In genomic region chr7:55343860-55344606, GRCh38 we compare ENCODE assay signal across 3 cellular contexts.
TF ChIP-seq lines count a peak whose summit lies in the region.

No MANE protein-coding gene starts in this region.

TF ChIP-seq in SK-N-SH, 30 proteins besides CTCF, POLR2A, EP300 and RAD21 (continued from another document):
- TF ChIP-seq TEAD4 (IDR thresholded peaks at IDR 0.05; ENCODE audit: borderline replicate concordance, insufficient read depth): no peak
- TF ChIP-seq EZH2phosphoT487 (IDR thresholded peaks at IDR 0.05; ENCODE audit: borderline replicate concordance, low read depth): no peak
- TF ChIP-seq YY1 (IDR thresholded peaks at IDR 0.05; ENCODE audit: low read depth): no peak
- TF ChIP-seq NFIC (IDR thresholded peaks at IDR 0.05; ENCODE audit: borderline replicate concordance): no peak

TF ChIP-seq in SK-N-SH treated with all-trans-retinoic acid at 6 μM for 48 hours, 23 proteins besides CTCF, POLR2A, EP300 and RAD21 (continued from another document):
- TF ChIP-seq ZFP3 (CRISPR knock-in tag; IDR thresholded peaks at IDR 0.05) (no peak), ZNF8 (CRISPR knock-in tag; IDR thresholded peaks at IDR 0.05) (no peak), ZFP30 (CRISPR knock-in tag; IDR thresholded peaks at IDR 0.05) (no peak), CREB5 (CRISPR knock-in tag; IDR thresholded peaks at IDR 0.05; ENCODE audit: low read depth) (no peak), PATZ1 (CRISPR knock-in tag; IDR thresholded peaks at IDR 0.05; ENCODE audit: borderline replicate concordance) (no peak), ZC3H10 (CRISPR knock-in tag; IDR thresholded peaks at IDR 0.05) (no peak), ZNF70 (CRISPR knock-in tag; IDR thresholded peaks at IDR 0.05) (no peak), ISL1 (CRISPR knock-in tag; IDR thresholded peaks at IDR 0.05) (no peak), TCF4 (CRISPR knock-in tag; IDR thresholded peaks at IDR 0.05; ENCODE audit: borderline replicate concordance) (no peak), SNAI2 (CRISPR knock-in tag; IDR thresholded peaks at IDR 0.05) (no peak), CSDC2 (CRISPR knock-in tag; IDR thresholded peaks at IDR 0.05) (no peak), PPARA (CRISPR knock-in tag; IDR thresholded peaks at IDR 0.05; ENCODE audit: borderline replicate concordance) (no peak)
TF ChIP-seq in SK-N-SH treated with all-trans-retinoic acid at 6 μM for 48 hours: peak in this region for 0.

TF ChIP-seq in WTC11, 78 proteins besides CTCF, POLR2A, EP300 and RAD21 (continued from another document):
- TF ChIP-seq STAT6 (CRISPR knock-in tag; conservative IDR thresholded peaks at IDR 0.05; ENCODE audit: low read depth): no peak
- no peak for TF ChIP-seq ELF4 (CRISPR knock-in tag; IDR thresholded peaks at IDR 0.05; ENCODE audit: low read depth)
- no peak for TF ChIP-seq SMAD3 (CRISPR knock-in tag; IDR thresholded peaks at IDR 0.05; ENCODE audit: borderline replicate concordance)
- TF ChIP-seq RELA (CRISPR knock-in tag; IDR thresholded peaks at IDR 0.05; ENCODE audit: borderline replicate concordance): no peak
